In genomic region chr12:96419576-96420254, GRCh38 we compare ENCODE assay signal across 14 cellular contexts. TPM values are rescaled to one million over a fixed set of nuclear protein-coding genes. Genes with fewer than 3 reads are reported as not detected.
DNase-seq lines count a peak whose midpoint lies in the region; ATAC-seq and TF ChIP-seq lines count a peak whose summit lies in the region.
"Had no signal": no experiment of that assay in that cellular context is flagged by ENCODE, and none has a peak within 500 bp of the region (broad histone marks: within the 10 kb centered on the region; RNA-seq: fewer than 3 reads in every experiment).

No MANE protein-coding gene starts in this region.

- no peak overlapping the region for H3K27ac ChIP-seq in foreskin keratinocyte
- H3K27ac ChIP-seq: neutrophil, suprapubic skin had no signal

- H3K4me1 ChIP-seq in foreskin keratinocyte = peaks cover 33% of the 10 kb centered on the region

- ATAC-seq in GM18909 (IDR thresholded peaks at IDR 0.05; ENCODE audit: poor library complexity, unreplicated experiment) (peak; percentile 40), HG02885 (IDR thresholded peaks at IDR 0.05; ENCODE audit: poor library complexity, unreplicated experiment) (peak; percentile 52), foreskin keratinocyte (no peak)
- ATAC-seq: left cardiac atrium, Right ventricle myocardium inferior, WTC11 had no signal

- DNase-seq in Ammon's horn (ENCODE audit: low spot score) (peak; percentile 34), RPMI8226 (peak; percentile 29), foreskin keratinocyte (no peak), GM13977 (ENCODE audit: low spot score) (no peak), KG1 (lab: John Stamatoyannopoulos, UW) (no peak), NAMALWA (ENCODE audit: low spot score) (no peak)
- DNase-seq: activated gamma-delta T cell treated with Interleukin-2 at 50 U/mL for 16 hours, left cardiac atrium had no signal

- TF ChIP-seq CTCF in foreskin keratinocyte (conservative IDR thresholded peaks at IDR 0.05) (no peak), GM13977 (IDR thresholded peaks at IDR 0.05; ENCODE audit: extremely low read depth, insufficient read depth, missing control alignments) (no peak)

- in situ Hi-C loops in GM13977 (cut with MboI; ENCODE audit: low pct_unique_long_range_greater_than_20kb, low sequenced_read_pairs, unreplicated experiment) = no loop called here

- H3K27me3 ChIP-seq in foreskin keratinocyte = no peaks in the 10 kb centered on the region
- H3K27me3 ChIP-seq: neutrophil, suprapubic skin had no signal

RNA-seq across cellular contexts. Expression of gene CDK17, which starts 19.5 kb away (rescaled TPM):
- 44.0 and 51.7 TPM in 2 replicates for total RNA-seq in foreskin keratinocyte
- 11.0 and 11.1 TPM in 2 replicates for polyA plus RNA-seq in foreskin keratinocyte

Comparison
In these comparisons a context has a peak if more than half of its experiments do, and no peak if none do; other contexts are left out.
1. DNase-seq: peak in Ammon's horn (single experiment) and RPMI8226 (single experiment); none in foreskin keratinocyte (0 of 2), GM13977 (single experiment), KG1 (single experiment) and NAMALWA (single experiment).